In the genomic region with DNA sequence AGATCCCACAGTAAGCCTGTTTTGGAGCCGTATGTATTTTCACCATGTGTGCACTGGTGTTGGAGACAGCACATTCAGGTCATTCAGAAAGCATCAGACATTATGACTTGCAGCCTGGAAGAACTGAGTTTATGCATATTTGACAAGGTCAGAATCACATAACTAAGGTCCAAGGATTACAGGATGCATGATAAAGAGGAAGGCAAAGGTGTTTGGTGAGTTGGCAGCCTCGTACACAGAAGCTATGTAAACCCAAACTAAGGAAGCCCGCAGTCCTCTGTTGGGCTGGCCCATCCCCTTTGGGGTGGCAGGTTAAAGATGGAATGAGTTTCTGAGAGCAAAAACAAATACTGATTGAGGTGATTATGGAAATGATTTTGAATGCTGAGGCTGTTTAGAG, we compare ENCODE assay signal across 21 cellular contexts.
"Had no signal": no experiment of that assay in that cellular context is flagged by ENCODE, and none has a peak within 500 bp of the region (broad histone marks: within the 10 kb centered on the region; RNA-seq: fewer than 3 reads in every experiment).

No MANE protein-coding gene starts in this region.

- H3K4me2 ChIP-seq: SK-N-SH had no signal

- H3K36me3 ChIP-seq: MG63 had no signal

- FAIRE-seq: HepG2, RCC 7860 had no signal

- DNase-seq: IMR-90, Karpas-422, KG1, MG63, NCI-H1092, NCI-H1105 treated with DMSO at 0.1 percent for 48 hours, NCI-H1417 treated with DMSO at 0.1 percent for 48 hours, NCI-H146, NCI-H1694 treated with DMSO at 0.1 percent for 48 hours, NCI-H1930, NCI-H2107, NCI-H524, NCI-H526 treated with DMSO at 0.1 percent for 48 hours, NCI-H748 treated with DMSO at 0.1 percent for 48 hours, RPMI8226, SHP77, SK-N-SH, SW 1271, T-cell had no signal

- ATAC-seq: HepG2, T-cell had no signal

- H3K4me3 ChIP-seq: MG63 had no signal

- H3K9ac ChIP-seq: SK-N-SH had no signal

- H3K27me3 ChIP-seq: MG63 had no signal

- H3K9me3 ChIP-seq: MG63, SK-N-SH had no signal
